18 cellular contexts compared by ENCODE assay signal in genomic region chr16:48361012-48361411, GRCh38. TPM values are rescaled to one million over a fixed set of nuclear protein-coding genes. Genes with fewer than 3 reads are reported as not detected.
DNase-seq lines count a peak whose midpoint lies in the region; ATAC-seq, FAIRE-seq and TF ChIP-seq lines count a peak whose summit lies in the region.
"Had no signal": no experiment of that assay in that cellular context is flagged by ENCODE, and none has a peak within 500 bp of the region (broad histone marks: within the 10 kb centered on the region; RNA-seq: fewer than 3 reads in every experiment).

No MANE protein-coding gene starts in this region.

- peaks cover 31% of the 10 kb centered on the region for H3K4me1 Mint-ChIP-seq in activated T-helper 1 cell treated with anti-CD3 and anti-CD28 coated beads, Interleukin-12 subunit alpha, Interleukin-12 subunit beta, Interleukin-2, Interleukin-4 antibody, amounts not matched to agents 30 ng/mL and 10 ng/mL and 1 ng/mL, durations not matched to agents 14 hours and 24 hours and 36 hours (ENCODE audit: low read depth)
- peaks cover 48% of the 10 kb centered on the region for H3K4me1 Mint-ChIP-seq in nephron progenitor cell
- H3K4me1 Mint-ChIP-seq in activated CD8-positive, alpha-beta T cell treated with anti-CD3 and anti-CD28 coated beads for 36 hours (ENCODE audit: low read depth) = peaks cover 23% of the 10 kb centered on the region

- H3K9me3 Mint-ChIP-seq in activated T-helper 1 cell treated with anti-CD3 and anti-CD28 coated beads, Interleukin-12 subunit alpha, Interleukin-12 subunit beta, Interleukin-2, Interleukin-4 antibody, amounts not matched to agents 30 ng/mL and 10 ng/mL and 1 ng/mL, durations not matched to agents 14 hours and 24 hours and 36 hours = no peaks in the 10 kb centered on the region
- H3K9me3 Mint-ChIP-seq in nephron progenitor cell = no peaks in the 10 kb centered on the region
- no peaks in the 10 kb centered on the region for H3K9me3 Mint-ChIP-seq in activated CD8-positive, alpha-beta T cell treated with anti-CD3 and anti-CD28 coated beads for 36 hours
- H3K9me3 Mint-ChIP-seq: CD4-positive, CD25-positive, alpha-beta regulatory T cell; T-helper 2 cell treated with Interferon-gamma antibody and Interleukin-4, amounts not matched to agents 5 μg/mL and 100 μg/mL, for 36 hours had no signal

- H3K4me3 Mint-ChIP-seq in activated T-helper 1 cell treated with anti-CD3 and anti-CD28 coated beads, Interleukin-12 subunit alpha, Interleukin-12 subunit beta, Interleukin-2, Interleukin-4 antibody, amounts not matched to agents 30 ng/mL and 10 ng/mL and 1 ng/mL, durations not matched to agents 14 hours and 24 hours and 36 hours = no peak overlapping the region
- no peak overlapping the region for H3K4me3 Mint-ChIP-seq in nephron progenitor cell
- no peak overlapping the region for H3K4me3 Mint-ChIP-seq in activated CD8-positive, alpha-beta T cell treated with anti-CD3 and anti-CD28 coated beads for 36 hours
- H3K4me3 Mint-ChIP-seq: CD4-positive, CD25-positive, alpha-beta regulatory T cell; T-helper 2 cell treated with Interferon-gamma antibody and Interleukin-4, amounts not matched to agents 5 μg/mL and 100 μg/mL, for 36 hours had no signal

- ATAC-seq in HG03025 (IDR thresholded peaks at IDR 0.05; ENCODE audit: low FRiP score, unreplicated experiment) = no peak
- no peak for ATAC-seq in activated CD8-positive, alpha-beta T cell treated with anti-CD3 and anti-CD28 coated beads for 36 hours

- no peaks in the 10 kb centered on the region for H3K27me3 Mint-ChIP-seq in activated T-helper 1 cell treated with anti-CD3 and anti-CD28 coated beads, Interleukin-12 subunit alpha, Interleukin-12 subunit beta, Interleukin-2, Interleukin-4 antibody, amounts not matched to agents 30 ng/mL and 10 ng/mL and 1 ng/mL, durations not matched to agents 14 hours and 24 hours and 36 hours (ENCODE audit: insufficient read depth)
- no peaks in the 10 kb centered on the region for H3K27me3 Mint-ChIP-seq in nephron progenitor cell (ENCODE audit: low read depth, poor library complexity)
- no peaks in the 10 kb centered on the region for H3K27me3 Mint-ChIP-seq in activated CD8-positive, alpha-beta T cell treated with anti-CD3 and anti-CD28 coated beads for 36 hours
- H3K27me3 Mint-ChIP-seq: CD4-positive, CD25-positive, alpha-beta regulatory T cell had no signal

- FAIRE-seq in GM18507 (lab: Jason Lieb, UNC) (peak; percentile 38), frontal cortex (lab: Jason Lieb, UNC) (no peak)
- FAIRE-seq: G401.6 had no signal

- H3K27ac Mint-ChIP-seq in activated T-helper 1 cell treated with anti-CD3 and anti-CD28 coated beads, Interleukin-12 subunit alpha, Interleukin-12 subunit beta, Interleukin-2, Interleukin-4 antibody, amounts not matched to agents 30 ng/mL and 10 ng/mL and 1 ng/mL, durations not matched to agents 14 hours and 24 hours and 36 hours = peak overlapping the region; percentile 27
- H3K27ac Mint-ChIP-seq in nephron progenitor cell = peak overlapping the region; percentile 67
- no peak overlapping the region for H3K27ac Mint-ChIP-seq in activated CD8-positive, alpha-beta T cell treated with anti-CD3 and anti-CD28 coated beads for 36 hours
- H3K27ac Mint-ChIP-seq: T-helper 2 cell treated with Interferon-gamma antibody and Interleukin-4, amounts not matched to agents 5 μg/mL and 100 μg/mL, for 36 hours had no signal

- peaks cover 14% of the 10 kb centered on the region for H3K36me3 Mint-ChIP-seq in activated T-helper 1 cell treated with anti-CD3 and anti-CD28 coated beads, Interleukin-12 subunit alpha, Interleukin-12 subunit beta, Interleukin-2, Interleukin-4 antibody, amounts not matched to agents 30 ng/mL and 10 ng/mL and 1 ng/mL, durations not matched to agents 14 hours and 24 hours and 36 hours (ENCODE audit: low read depth)
- peaks cover 54% of the 10 kb centered on the region for H3K36me3 Mint-ChIP-seq in nephron progenitor cell (ENCODE audit: low read depth)
- H3K36me3 Mint-ChIP-seq in activated CD8-positive, alpha-beta T cell treated with anti-CD3 and anti-CD28 coated beads for 36 hours (ENCODE audit: low read depth) = peaks cover 12% of the 10 kb centered on the region

- DNase-seq in DMS53 (lab: John Stamatoyannopoulos, UW) (peak; percentile 70), GM18507 (ENCODE audit: extremely low spot score, insufficient read length, low read depth) (no peak), nephron progenitor cell (no peak), frontal cortex (ENCODE audit: low spot score in 2 of 2) (no peak)
- DNase-seq in activated T-helper 1 cell treated with anti-CD3 and anti-CD28 coated beads, Interleukin-12 subunit alpha, Interleukin-12 subunit beta, Interleukin-2, Interleukin-4 antibody, amounts not matched to agents 30 ng/mL and 10 ng/mL and 1 ng/mL, durations not matched to agents 14 hours and 24 hours and 36 hours (ENCODE audit: low spot score) = no peak
- DNase-seq in activated CD8-positive, alpha-beta T cell treated with anti-CD3 and anti-CD28 coated beads for 36 hours = no peak
- DNase-seq: CD4-positive, CD25-positive, alpha-beta regulatory T cell; DMS79 treated with DMSO at 0.1 percent for 48 hours; HCEC 1CT; NCI-H1092; NCI-H1694 treated with DMSO at 0.1 percent for 48 hours; NCI-H2171 treated with DMSO at 0.1 percent for 48 hours; NCI-H82; RPMI8226; SJCRH30 had no signal

- POLR2A ChIA-PET in activated CD8-positive, alpha-beta T cell treated with anti-CD3 and anti-CD28 coated beads for 36 hours (lab: Charles Lee) = no interaction called here

- CTCF ChIA-PET in activated CD8-positive, alpha-beta T cell treated with anti-CD3 and anti-CD28 coated beads for 36 hours (lab: Charles Lee) = interaction anchor here (0.9 to 3.5 kb wide), 4 partner anchors 11 to 269 kb away, joined by 3 to 26 read pairs (median 8); no protein-coding TSS in a partner anchor

- intact Hi-C loops in activated T-helper 1 cell treated with anti-CD3 and anti-CD28 coated beads, Interleukin-12 subunit alpha, Interleukin-12 subunit beta, Interleukin-2, Interleukin-4 antibody, amounts not matched to agents 30 ng/mL and 10 ng/mL and 1 ng/mL, durations not matched to agents 14 hours and 24 hours and 36 hours (cut with micrococcal nuclease) = loop anchor here (10.0 kb wide), 1 partner anchor 1704 kb away; the partner anchor contains the start of gene HEATR3
- intact Hi-C loops in activated CD8-positive, alpha-beta T cell treated with anti-CD3 and anti-CD28 coated beads for 36 hours (cut with micrococcal nuclease) = no loop called here

- TF ChIP-seq CTCF in nephron progenitor cell (IDR thresholded peaks at IDR 0.05) = no peak
- no peak for TF ChIP-seq CTCF in activated CD8-positive, alpha-beta T cell treated with anti-CD3 and anti-CD28 coated beads for 36 hours (IDR thresholded peaks at IDR 0.05)

RNA-seq across cellular contexts. Expression of gene SIAH1, which starts 24.2 kb away (rescaled TPM):
- total RNA-seq in activated T-helper 1 cell treated with anti-CD3 and anti-CD28 coated beads, Interleukin-12 subunit alpha, Interleukin-12 subunit beta, Interleukin-2, Interleukin-4 antibody, amounts not matched to agents 30 ng/mL and 10 ng/mL and 1 ng/mL, durations not matched to agents 14 hours and 24 hours and 36 hours = 15.6 and 16.8 TPM in 2 replicates
- 223 TPM for total RNA-seq in frontal cortex
- total RNA-seq in activated CD8-positive, alpha-beta T cell treated with anti-CD3 and anti-CD28 coated beads for 36 hours = 10 to 100 TPM; 13.3 to 14.3 TPM

Comparison
In these comparisons a context has a peak if more than half of its experiments do, and no peak if none do; other contexts are left out.
1. RNA of gene SIAH1, which starts 24.2 kb away (total RNA-seq): 223 TPM in frontal cortex (single experiment); 15.6 to 16.8 TPM in activated T-helper 1 cell treated with anti-CD3 and anti-CD28 coated beads, Interleukin-12 subunit alpha, Interleukin-12 subunit beta, Interleukin-2, Interleukin-4 antibody, amounts not matched to agents 30 ng/mL and 10 ng/mL and 1 ng/mL, durations not matched to agents 14 hours and 24 hours and 36 hours and 13.3 to 14.3 TPM in activated CD8-positive, alpha-beta T cell treated with anti-CD3 and anti-CD28 coated beads for 36 hours; every median in the first group is over 10 times any median in the second.